In the genomic region with DNA sequence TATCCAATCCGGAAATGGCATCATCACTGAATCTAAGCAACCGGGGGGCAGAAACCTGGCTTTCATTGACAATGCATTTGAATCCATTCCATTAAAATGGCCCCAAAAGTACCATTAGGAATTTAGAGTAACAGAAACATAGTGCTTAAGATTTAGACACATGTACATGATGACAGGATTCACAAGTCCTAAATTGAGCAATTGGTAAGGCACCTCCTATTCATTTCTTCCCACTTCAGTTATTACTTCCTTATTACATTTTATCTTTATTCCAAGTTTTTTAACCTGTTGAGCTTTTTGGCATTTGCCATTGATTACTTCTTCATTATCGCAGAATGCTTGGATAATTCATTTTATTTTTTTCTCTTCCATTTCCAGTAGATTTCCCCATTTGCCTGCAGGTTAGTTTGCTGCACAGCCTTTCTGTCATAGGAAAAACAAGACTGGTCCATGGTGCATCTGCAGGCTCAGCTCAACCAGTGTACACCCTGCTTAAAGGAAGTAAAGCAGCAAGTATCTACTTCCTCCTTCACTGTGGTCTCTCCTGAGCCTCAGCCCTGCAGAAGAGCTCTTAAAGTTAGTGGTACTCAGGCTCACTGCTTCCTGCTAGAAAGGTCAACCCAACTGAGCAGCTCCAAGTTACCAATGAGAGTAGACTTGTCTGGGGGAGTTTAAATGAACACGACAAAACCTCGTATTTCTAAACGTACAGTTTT, we compare ENCODE assay signal across 9 cellular contexts.
DNase-seq lines count a peak whose midpoint lies in the region; ATAC-seq and TF ChIP-seq lines count a peak whose summit lies in the region.
"Had no signal": no experiment of that assay in that cellular context is flagged by ENCODE, and none has a peak within 500 bp of the region (broad histone marks: within the 10 kb centered on the region; RNA-seq: fewer than 3 reads in every experiment).

No MANE protein-coding gene starts in this region.

- DNase-seq in Right ventricle myocardium superior (no peak), left ventricle myocardium inferior (no peak), medulla oblongata (ENCODE audit: extremely low spot score) (peak; percentile 63), trophoblast cell (no peak), NCI-H226 (no peak)
- no peak for DNase-seq in stimulated activated CD4-positive, alpha-beta T cell treated with anti-CD3 and anti-CD28 coated beads, Interleukin-2, amount 100 ng/mL, for 24 hours

- H3K4ac ChIP-seq in trophoblast cell (ENCODE audit: low read depth, low read length): no peak overlapping the region

- H3K18ac ChIP-seq in trophoblast cell (ENCODE audit: low read length): no peak overlapping the region

- H3K27ac ChIP-seq in left ventricle myocardium inferior (replicated peaks) (no peak overlapping the region), trophoblast cell (ENCODE audit: low read depth, low read length) (no peak overlapping the region)
- H3K27ac ChIP-seq: gastrocnemius medialis had no signal

- no peak for TF ChIP-seq CTCF in left ventricle myocardium inferior (IDR thresholded peaks at IDR 0.05; ENCODE audit: borderline replicate concordance)

- H3K23ac ChIP-seq in trophoblast cell (ENCODE audit: low read length): no peak overlapping the region

- no peak overlapping the region for H4K12ac ChIP-seq in trophoblast cell (ENCODE audit: low read depth, low read length)

- H3K14ac ChIP-seq in trophoblast cell (ENCODE audit: low read length): no peak overlapping the region

- no peak overlapping the region for H3K9ac ChIP-seq in trophoblast cell (ENCODE audit: low read length)

- H3K4me3 ChIP-seq in left ventricle myocardium inferior (no peak overlapping the region), trophoblast cell (ENCODE audit: low read depth, low read length) (no peak overlapping the region)
- H3K4me3 ChIP-seq: gastrocnemius medialis had no signal

- H4K8ac ChIP-seq in trophoblast cell (ENCODE audit: low read depth, low read length): no peak overlapping the region

- H2BK120ac ChIP-seq in trophoblast cell (ENCODE audit: insufficient read depth, low read length, poor library complexity): no peak overlapping the region

- no peak overlapping the region for H3K4me2 ChIP-seq in trophoblast cell (ENCODE audit: low read length)

- H2BK12ac ChIP-seq in trophoblast cell (ENCODE audit: low read length): no peak overlapping the region

- H3K79me2 ChIP-seq in trophoblast cell (ENCODE audit: control insufficient read depth, insufficient read depth, low read length, poor library complexity): no peaks in the 10 kb centered on the region

- H3K4me1 ChIP-seq in left ventricle myocardium inferior (peaks cover 4% of the 10 kb centered on the region), trophoblast cell (ENCODE audit: control insufficient read depth in 1 of 2, insufficient read depth in 2 of 2, low read length in 2 of 2) (no peaks in the 10 kb centered on the region)
- H3K4me1 ChIP-seq: gastrocnemius medialis had no signal

- intact Hi-C loops in Right ventricle myocardium superior (cut with DNase I): no loop called here
- intact Hi-C loops in left ventricle myocardium inferior (cut with micrococcal nuclease): no loop called here

- peak; percentile 63 for ATAC-seq in Right ventricle myocardium superior (ENCODE audit: poor library complexity)
- ATAC-seq in HG02970 (IDR thresholded peaks at IDR 0.05; ENCODE audit: low FRiP score, unreplicated experiment): peak; percentile 43
- ATAC-seq: gastrocnemius medialis had no signal

- H3K9me3 ChIP-seq in left ventricle myocardium inferior (replicated peaks): no peaks in the 10 kb centered on the region
- H3K9me3 ChIP-seq in trophoblast cell (ENCODE audit: insufficient read depth, low read depth, low read length): no peaks in the 10 kb centered on the region
- H3K9me3 ChIP-seq: gastrocnemius medialis had no signal

- WGBS in trophoblast cell (ENCODE audit: extremely low coverage, insufficient coverage, insufficient read length): no CpG with 5 or more reads among the region's 6 CpGs

- H3K36me3 ChIP-seq in left ventricle myocardium inferior: no peaks in the 10 kb centered on the region
- no peaks in the 10 kb centered on the region for H3K36me3 ChIP-seq in trophoblast cell (ENCODE audit: control insufficient read depth in 1 of 2, insufficient read depth in 2 of 2, low read length in 2 of 2)
- H3K36me3 ChIP-seq: gastrocnemius medialis had no signal

- no peak overlapping the region for H2AFZ ChIP-seq in trophoblast cell (ENCODE audit: insufficient read depth, low read length, poor library complexity)

- peak; percentile 35; the same call in 1 of the 2 replicates for TF ChIP-seq POLR2A in Raji (IDR thresholded peaks at IDR 0.05; ENCODE audit: insufficient read depth, low read depth, low read length)

- H2BK5ac ChIP-seq in trophoblast cell (ENCODE audit: low read depth, low read length, poor library complexity): no peak overlapping the region

- H4K91ac ChIP-seq in trophoblast cell (ENCODE audit: low read depth, low read length): no peak overlapping the region

- H2AK5ac ChIP-seq in trophoblast cell (ENCODE audit: low read length): no peak overlapping the region

- no peaks in the 10 kb centered on the region for H3K27me3 ChIP-seq in left ventricle myocardium inferior (ENCODE audit: low read depth)
- no peaks in the 10 kb centered on the region for H3K27me3 ChIP-seq in trophoblast cell (ENCODE audit: insufficient read depth, low read length)
- H3K27me3 ChIP-seq: gastrocnemius medialis had no signal

- H3K79me1 ChIP-seq in trophoblast cell (ENCODE audit: low read length): no peaks in the 10 kb centered on the region
